ENCODE assay signal across 7 cellular contexts in genomic region chr5:132736853-132737833, GRCh38. TPM values are rescaled to one million over a fixed set of nuclear protein-coding genes. Genes with fewer than 3 reads are reported as not detected.
DNase-seq lines count a peak whose midpoint lies in the region; ATAC-seq, FAIRE-seq and TF ChIP-seq lines count a peak whose summit lies in the region.

KIF3A (minus strand) TSS chr5:132737546; CDS start chr5:132737419, 127 bp downstream.

- H3K4me3 ChIP-seq in astrocyte (ENCODE audit: insufficient read depth, low read depth, low read length) (peak within 1 kb of the TSS; percentile 94), rectal smooth muscle tissue (ENCODE audit: low read length) (peak within 1 kb of the TSS; percentile 88)

- peak within 1 kb of the TSS; percentile 92 for H2AFZ ChIP-seq in astrocyte (ENCODE audit: low read depth, low read length)

- H3K79me2 ChIP-seq in astrocyte (ENCODE audit: insufficient read depth, low read length) = peaks cover 24% of the 10 kb centered on the region

- no peak for FAIRE-seq in astrocyte (lab: Jason Lieb, UNC)

- H3K4me1 Mint-ChIP-seq in T-helper 2 cell treated with Interferon-gamma antibody and Interleukin-4, amounts not matched to agents 5 μg/mL and 100 μg/mL, for 36 hours (ENCODE audit: low read depth) = peaks cover 37% of the 10 kb centered on the region
- H3K4me1 Mint-ChIP-seq in astrocyte (ENCODE audit: low read depth, unreplicated experiment) = peaks cover 13% of the 10 kb centered on the region

- peaks cover 12% of the 10 kb centered on the region for H3K36me3 Mint-ChIP-seq in T-helper 2 cell treated with Interferon-gamma antibody and Interleukin-4, amounts not matched to agents 5 μg/mL and 100 μg/mL, for 36 hours (ENCODE audit: low read depth)
- no peaks in the 10 kb centered on the region for H3K36me3 Mint-ChIP-seq in astrocyte (ENCODE audit: low read depth, unreplicated experiment)

- H3K4me1 ChIP-seq in astrocyte (ENCODE audit: insufficient read depth, low read length) (peaks cover 10% of the 10 kb centered on the region), rectal smooth muscle tissue (ENCODE audit: control insufficient read depth, insufficient read depth, low read length) (peaks cover 5% of the 10 kb centered on the region)

- peak within 1 kb of the TSS; percentile 89 for H3K27ac Mint-ChIP-seq in T-helper 2 cell treated with Interferon-gamma antibody and Interleukin-4, amounts not matched to agents 5 μg/mL and 100 μg/mL, for 36 hours
- peak within 1 kb of the TSS; percentile 37 for H3K27ac Mint-ChIP-seq in astrocyte (ENCODE audit: unreplicated experiment)

- ATAC-seq in GM18502 (IDR thresholded peaks at IDR 0.05; ENCODE audit: poor library complexity, unreplicated experiment) (peak; percentile 92), HG02970 (IDR thresholded peaks at IDR 0.05; ENCODE audit: low FRiP score, unreplicated experiment) (peak; percentile 93)

- DNase-seq in NCI-H1930 (lab: John Stamatoyannopoulos, UW) (peak; percentile 89 to 90), astrocyte (ENCODE audit: low read depth) (peak; percentile 83), hepatic stellate cell (ENCODE audit: low spot score) (peak; percentile 100)
- DNase-seq in T-helper 2 cell treated with Interferon-gamma antibody and Interleukin-4, amounts not matched to agents 5 μg/mL and 100 μg/mL, for 36 hours (ENCODE audit: low spot score) = peak; percentile 99

- H3K36me3 ChIP-seq in astrocyte (ENCODE audit: insufficient read depth, low read length) = peaks cover 3% of the 10 kb centered on the region
- H3K36me3 ChIP-seq in rectal smooth muscle tissue (ENCODE audit: control insufficient read depth, insufficient read depth, low read length) = no peaks in the 10 kb centered on the region

- peak within 1 kb of the TSS; percentile 90 for H3K4me3 Mint-ChIP-seq in T-helper 2 cell treated with Interferon-gamma antibody and Interleukin-4, amounts not matched to agents 5 μg/mL and 100 μg/mL, for 36 hours
- H3K4me3 Mint-ChIP-seq in astrocyte (ENCODE audit: unreplicated experiment) = peak within 1 kb of the TSS; percentile 89

- peaks cover 30% of the 10 kb centered on the region for H3K27me3 Mint-ChIP-seq in T-helper 2 cell treated with Interferon-gamma antibody and Interleukin-4, amounts not matched to agents 5 μg/mL and 100 μg/mL, for 36 hours (ENCODE audit: low read depth)
- no peaks in the 10 kb centered on the region for H3K27me3 Mint-ChIP-seq in astrocyte (ENCODE audit: low read depth, unreplicated experiment)

- H3K27ac ChIP-seq in astrocyte (ENCODE audit: low read depth, low read length) (peak within 1 kb of the TSS; percentile 62), rectal smooth muscle tissue (ENCODE audit: low read depth, low read length) (peak within 1 kb of the TSS; percentile 51)

- no peaks in the 10 kb centered on the region for H3K9me3 Mint-ChIP-seq in T-helper 2 cell treated with Interferon-gamma antibody and Interleukin-4, amounts not matched to agents 5 μg/mL and 100 μg/mL, for 36 hours
- no peaks in the 10 kb centered on the region for H3K9me3 Mint-ChIP-seq in astrocyte (ENCODE audit: unreplicated experiment)

- H3K9ac ChIP-seq in astrocyte (ENCODE audit: low read length) (peak within 1 kb of the TSS; percentile 82), rectal smooth muscle tissue (ENCODE audit: low read length) (peak within 1 kb of the TSS; percentile 52)

- no peaks in the 10 kb centered on the region for H3K9me3 ChIP-seq in astrocyte (ENCODE audit: insufficient read depth, low read depth, low read length)

- peaks cover 9% of the 10 kb centered on the region for H4K20me1 ChIP-seq in astrocyte (ENCODE audit: insufficient read depth, low read length)

- TF ChIP-seq CTCF in astrocyte (IDR thresholded peaks at IDR 0.05; ENCODE audit: insufficient read depth, low read depth, low read length) = no peak

- H3K4me2 ChIP-seq in astrocyte (ENCODE audit: low read length) = peak within 1 kb of the TSS; percentile 89

- H3K27me3 ChIP-seq in astrocyte (ENCODE audit: insufficient read depth, low read length) = no peaks in the 10 kb centered on the region
- H3K27me3 ChIP-seq in rectal smooth muscle tissue (ENCODE audit: control insufficient read depth, insufficient read depth, low read length) = no peaks in the 10 kb centered on the region

RNA-seq across cellular contexts. Expression of gene KIF3A, which starts in this region (rescaled TPM):
- total RNA-seq in astrocyte = 25.4 and 25.6 TPM in 2 replicates

Comparison
In these comparisons a context has a peak if more than half of its experiments do, and no peak if none do; other contexts are left out.
1. Peak in every context shown above with its lines: DNase-seq, ATAC-seq, H3K4me3 ChIP-seq and H3K27ac ChIP-seq.